ENCODE assay signal across 8 cellular contexts in genomic region chr12:53298154-53298553, GRCh38. TPM values are rescaled to one million over a fixed set of nuclear protein-coding genes. Genes with fewer than 3 reads are reported as not detected.
A peak's percentile ranks its signal among the peaks of the same experiment; 100 is the strongest.
DNase-seq lines count a peak whose midpoint lies in the region; ATAC-seq and TF ChIP-seq lines count a peak whose summit lies in the region.
"Had no signal": no experiment of that assay in that cellular context is flagged by ENCODE, and none has a peak within 500 bp of the region (broad histone marks: within the 10 kb centered on the region; RNA-seq: fewer than 3 reads in every experiment).

No MANE protein-coding gene starts in this region.

- H3K9ac ChIP-seq in PC-3 (ENCODE audit: low read length) (peak overlapping the region; percentile 91), skeletal muscle tissue (ENCODE audit: low read depth in 1 of 3, low read length in 3 of 3) (no peak overlapping the region)

- peaks cover 63% of the 10 kb centered on the region for H3K79me2 ChIP-seq in PC-3 (ENCODE audit: low read length)

- peak overlapping the region; percentile 90 for H3K4me2 ChIP-seq in PC-3 (ENCODE audit: low read length)

- TF ChIP-seq CTCF in PC-3 (conservative IDR thresholded peaks at IDR 0.05; ENCODE audit: low read depth, low read length) (no peak), esophagus squamous epithelium (IDR thresholded peaks at IDR 0.05) (no peak)

- H3K27me3 ChIP-seq in PC-3 (ENCODE audit: low read length) (no peaks in the 10 kb centered on the region), esophagus squamous epithelium (no peaks in the 10 kb centered on the region), skeletal muscle tissue (ENCODE audit: control insufficient read depth in 3 of 3, insufficient read depth in 3 of 3, low read length in 3 of 3) (no peaks in the 10 kb centered on the region)

- intact Hi-C loops in PC-3 (cut with micrococcal nuclease), result no loop called here
- intact Hi-C loops in esophagus squamous epithelium (cut with DNase I), result no loop called here

- H3K4me1 ChIP-seq in PC-3 (ENCODE audit: insufficient read depth, low read length) (peaks cover 49% of the 10 kb centered on the region), esophagus squamous epithelium (peaks cover 26 to 84% (median 49%) of the 10 kb centered on the region in 3 donors), skeletal muscle tissue (ENCODE audit: control insufficient read depth in 3 of 3, insufficient read depth in 3 of 3, low read length in 3 of 3) (peaks cover 44 to 62% (median 46%) of the 10 kb centered on the region in 3 donors)

- no peak overlapping the region for H2AFZ ChIP-seq in PC-3 (ENCODE audit: low read length)

- CTCF ChIA-PET in PC-3 (lab: Charles Lee), result interaction anchor here (2.4 kb wide), 1 partner anchor 23 kb away, joined by 10 read pairs; the partner anchor contains the start of gene AAAS

- TF ChIP-seq POLR2A in esophagus squamous epithelium (IDR thresholded peaks at IDR 0.05), result no peak

- H3K27ac ChIP-seq in PC-3 (ENCODE audit: low read length) (peak overlapping the region; percentile 98), esophagus squamous epithelium (peak overlapping the region in 3 of 4 donors; percentile 47 to 87 (median 83)), skeletal muscle tissue (ENCODE audit: low read depth, low read length) (peak overlapping the region; percentile 81)

- H3K9me2 ChIP-seq in PC-3 (replicated peaks; ENCODE audit: low read length), result no peaks in the 10 kb centered on the region

- BruUV-seq in PC-3 (replicated peaks; lab: Mats Ljungman, UMichigan), result no TSS peak

- H3K9me3 ChIP-seq in PC-3 (ENCODE audit: low read length) (no peaks in the 10 kb centered on the region), esophagus squamous epithelium (no peaks in the 10 kb centered on the region), skeletal muscle tissue (ENCODE audit: control insufficient read depth in 3 of 3, low read length in 3 of 3) (no peaks in the 10 kb centered on the region)

- H3K36me3 ChIP-seq in PC-3 (ENCODE audit: low read depth, low read length), result peaks cover 19% of the 10 kb centered on the region; the same call in 1 of the 2 replicates
- peaks cover 0 to 59% (median 10%) of the 10 kb centered on the region in 3 donors for H3K36me3 ChIP-seq in esophagus squamous epithelium
- peaks cover 17 to 27% (median 23%) of the 10 kb centered on the region in 3 donors for H3K36me3 ChIP-seq in skeletal muscle tissue (ENCODE audit: control insufficient read depth in 3 of 3, insufficient read depth in 3 of 3, low read length in 3 of 3)

- peak; percentile 1; the same call in 1 of the 2 replicates for ATAC-seq in PC-3
- ATAC-seq in GM21528 (IDR thresholded peaks at IDR 0.05; ENCODE audit: low FRiP score, unreplicated experiment), result no peak
- ATAC-seq in GM21737 (IDR thresholded peaks at IDR 0.05; ENCODE audit: unreplicated experiment), result no peak

- POLR2A ChIA-PET in PC-3 (lab: Charles Lee; ENCODE audit: unreplicated experiment), result interaction anchor here (0.6 to 1.9 kb wide), 4 partner anchors 23 to 238 kb away, joined by 3 to 9 read pairs (median 4); partner anchors contain the start of gene AAAS

- no peaks in the 10 kb centered on the region for H4K20me1 ChIP-seq in PC-3 (ENCODE audit: low read length)

- H3K4me3 ChIP-seq in PC-3 (ENCODE audit: low read length) (peak overlapping the region; percentile 90), esophagus squamous epithelium (no peak overlapping the region), skeletal muscle tissue (ENCODE audit: low read length in 3 of 3) (no peak overlapping the region)

- peaks cover 9% of the 10 kb centered on the region for H3F3A ChIP-seq in PC-3 (ENCODE audit: low read length, unreplicated experiment)

- DNase-seq in GM04503 (ENCODE audit: low read depth) (peak; percentile 98), PC-3 (peak; percentile 74), esophagus squamous epithelium (lab: John Stamatoyannopoulos, UW) (no peak)
- no peak for DNase-seq in NK-92 treated with Interleukin-12 subunit alpha and Interleukin-12 subunit beta, amount 100 ng/mL, for 24 hours (lab: John Stamatoyannopoulos, UW)
- DNase-seq: activated naive CD8-positive, alpha-beta T cell treated with anti-CD3 and anti-CD28 coated beads, Interleukin-2, amount 10 ng/mL, durations not matched to agents 7 days and 5 days had no signal

- 41 to 44% methylated on average over 5 of the region's 5 CpGs for WGBS in esophagus squamous epithelium, 2 donors

RNA-seq across cellular contexts. Expression of gene MYG1, which starts 1.3 kb away (rescaled TPM):
- 81.0 and 89.9 TPM in 2 replicates for total RNA-seq in PC-3 (2014; rRNA removed)
- total RNA-seq in esophagus squamous epithelium, result 10 to 100 TPM; 25.2 to 33.2 (median 28.3) TPM
- 50.1 TPM for total RNA-seq in skeletal muscle tissue

RNA-seq across cellular contexts. Expression of gene PFDN5, which starts 2.8 kb away (rescaled TPM):
- total RNA-seq in PC-3 (2014; rRNA removed) (476 and 519 TPM in 2 replicates), esophagus squamous epithelium (100 to 1,000 TPM; 203 to 638 (median 324) TPM), skeletal muscle tissue (686 TPM)

RNA-seq across cellular contexts. Expression of gene AAAS, which starts 23.3 kb away (rescaled TPM):
- total RNA-seq in PC-3 (2014; rRNA removed), result 53.5 and 55.8 TPM in 2 replicates
- total RNA-seq in esophagus squamous epithelium, result 10 to 100 TPM; 29.4 to 33.9 (median 30.0) TPM
- total RNA-seq in skeletal muscle tissue, result 35.5 TPM

RNA-seq across cellular contexts. Expression of gene ESPL1, which starts 30.1 kb away (rescaled TPM):
- 31.6 and 37.3 TPM in 2 replicates for total RNA-seq in PC-3 (2014; rRNA removed)
- total RNA-seq in esophagus squamous epithelium, result 10 to 100 TPM; 32.2 to 85.6 (median 48.0) TPM
- 2.6 TPM for total RNA-seq in skeletal muscle tissue

RNA-seq across cellular contexts. Expression of gene SP7, which starts 38.0 kb away (rescaled TPM):
- not detected in 2 replicates for total RNA-seq in PC-3 (2014; rRNA removed)
- not detected for total RNA-seq in esophagus squamous epithelium
- not detected for total RNA-seq in skeletal muscle tissue
- total RNA-seq: activated naive CD8-positive, alpha-beta T cell treated with anti-CD3 and anti-CD28 coated beads, Interleukin-2, amount 10 ng/mL, durations not matched to agents 7 days and 5 days had no signal

Comparison
In these comparisons a context has a peak if more than half of its experiments do, and no peak if none do; other contexts are left out.
1. DNase-seq: peak in GM04503 (single experiment) and PC-3 (single experiment); none in esophagus squamous epithelium (single experiment) and NK-92 treated with Interleukin-12 subunit alpha and Interleukin-12 subunit beta, amount 100 ng/mL, for 24 hours (single experiment).
2. Peak in every context shown above with its lines, with median percentiles within 50 percentile points of each other: H3K27ac ChIP-seq.